In the genomic region with DNA sequence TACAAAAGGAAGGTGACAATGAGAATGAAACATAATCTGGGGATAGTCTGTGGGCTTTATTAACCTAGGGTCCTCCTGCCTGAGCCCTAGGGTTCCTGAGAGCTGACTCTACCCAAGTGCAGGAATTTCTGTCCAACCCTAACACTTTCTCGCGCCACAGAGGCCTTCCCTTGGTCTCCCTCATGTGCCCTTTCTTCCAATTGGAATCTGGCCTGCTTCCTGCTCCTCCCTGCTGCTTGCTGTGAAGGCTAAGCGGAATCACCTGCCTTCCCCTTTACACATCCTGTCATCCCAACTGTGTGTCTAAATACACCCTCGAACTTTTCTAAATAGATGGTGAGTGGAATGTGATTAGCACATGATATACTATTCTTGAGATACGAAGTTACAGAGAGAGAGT, we compare ENCODE assay signal across 32 cellular contexts. TPM values are rescaled to one million over a fixed set of nuclear protein-coding genes. Genes with fewer than 3 reads are reported as not detected.
"Had no signal": no experiment of that assay in that cellular context is flagged by ENCODE, and none has a peak within 500 bp of the region (broad histone marks: within the 10 kb centered on the region; RNA-seq: fewer than 3 reads in every experiment).

No MANE protein-coding gene starts in this region.

- H3K9me3 ChIP-seq: ascending aorta, gastroesophageal sphincter had no signal

- H3K4me1 ChIP-seq: ascending aorta, gastroesophageal sphincter had no signal

- H3K36me3 ChIP-seq: ascending aorta, brain microvascular endothelial cell, gastroesophageal sphincter, WERI-Rb-1 had no signal

- ATAC-seq: activated CD4-positive, CD25-positive, alpha-beta regulatory T cell treated with anti-CD3 and anti-CD28 coated beads, Interleukin-2, amount 50 U/mL, for 24 hours; activated CD8-positive, alpha-beta memory T cell treated with anti-CD3 and anti-CD28 coated beads, Interleukin-2, amount 10 ng/mL, durations not matched to agents 7 days and 5 days; activated CD8-positive, alpha-beta T cell treated with anti-CD3 and anti-CD28 coated beads, Interleukin-2, amount 10 ng/mL, durations not matched to agents 7 days and 5 days; activated naive CD4-positive, alpha-beta T cell treated with anti-CD3 and anti-CD28 coated beads, Interleukin-2, amount 50 U/mL, for 72 hours; activated T-cell treated with anti-CD3 and anti-CD28 coated beads, Interleukin-2, amount 50 U/mL, for 72 hours; esophagus mucosa; gastroesophageal sphincter; T-helper 17 cell had no signal

- DNase-seq: activated B cell treated with CpG ODN at 0.5 μM for 24 hours; activated CD4-positive, alpha-beta memory T cell treated with anti-CD3 and anti-CD28 coated beads for 36 hours; activated CD8-positive, alpha-beta memory T cell treated with anti-CD3 and anti-CD28 coated beads, Interleukin-2, amount 10 ng/mL, durations not matched to agents 7 days and 5 days; activated CD8-positive, alpha-beta memory T cell treated with anti-CD3 and anti-CD28 coated beads, Interleukin-2, amount 50 U/mL, for 48 hours; activated CD8-positive, alpha-beta T cell treated with anti-CD3 and anti-CD28 coated beads, Interleukin-2, amount 10 ng/mL, durations not matched to agents 7 days and 5 days; activated gamma-delta T cell; activated naive CD4-positive, alpha-beta T cell; activated naive CD4-positive, alpha-beta T cell treated with anti-CD3 and anti-CD28 coated beads, Interleukin-2, amount 10 ng/mL, durations not matched to agents 7 days and 5 days; activated naive CD8-positive, alpha-beta T cell treated with anti-CD3 and anti-CD28 coated beads, Interleukin-2, amount 10 ng/mL, durations not matched to agents 7 days and 5 days; activated T-cell treated with anti-CD3 and anti-CD28 coated beads for 4 hours; activated T-cell treated with anti-CD3 and anti-CD28 coated beads, Interleukin-2, amount 50 U/mL, for 24 hours; activated T-cell treated with anti-CD3 and anti-CD28 coated beads, Interleukin-2, amount 50 U/mL, for 72 hours; brain microvascular endothelial cell; effector CD8-positive, alpha-beta T cell; foreskin melanocyte; T-helper 1 cell; T-helper 17 cell; T1000; WERI-Rb-1 had no signal

- H3K27ac ChIP-seq: ascending aorta, brain microvascular endothelial cell, gastroesophageal sphincter, WERI-Rb-1 had no signal

- H3K4me3 ChIP-seq: ascending aorta, gastroesophageal sphincter had no signal

- H3K27me3 ChIP-seq: ascending aorta, brain microvascular endothelial cell, gastroesophageal sphincter had no signal

RNA-seq across cellular contexts. Expression of a gene that starts 5.9 kb away (rescaled TPM):
- total RNA-seq: activated B cell treated with CpG ODN at 0.5 μM for 24 hours; activated CD4-positive, alpha-beta memory T cell treated with anti-CD3 and anti-CD28 coated beads for 36 hours; activated CD4-positive, alpha-beta T cell treated with anti-CD3 and anti-CD28 coated beads, Interleukin-2, amount 10 ng/mL, durations not matched to agents 24 days and 14 days; activated CD8-positive, alpha-beta memory T cell treated with anti-CD3 and anti-CD28 coated beads for 36 hours; activated CD8-positive, alpha-beta memory T cell treated with anti-CD3 and anti-CD28 coated beads, Interleukin-2, amount 10 ng/mL, durations not matched to agents 7 days and 5 days; activated CD8-positive, alpha-beta T cell treated with anti-CD3 and anti-CD28 coated beads, Interleukin-2, amount 10 ng/mL, durations not matched to agents 7 days and 5 days; activated naive CD4-positive, alpha-beta T cell treated with anti-CD3 and anti-CD28 coated beads, Interleukin-2, amount 50 U/mL, for 72 hours; activated naive CD8-positive, alpha-beta T cell treated with anti-CD3 and anti-CD28 coated beads, Interleukin-2, amount 10 ng/mL, durations not matched to agents 7 days and 5 days; activated T-cell treated with anti-CD3 and anti-CD28 coated beads, Interleukin-2, amount 50 U/mL, for 72 hours; ascending aorta; bronchial epithelial cell; cardiac septum; chondrocyte; dermis microvascular lymphatic vessel endothelial cell; epithelial cell of proximal tubule; esophagus mucosa; gastroesophageal sphincter; glomerular endothelial cell; T-helper 17 cell had no signal

RNA-seq across cellular contexts. Expression of a gene that starts 56.1 kb away (rescaled TPM):
- total RNA-seq: epithelial cell of proximal tubule had no signal
